Comparison of ENCODE assay signal across 8 cellular contexts in genomic region chr1:27099154-27099903, GRCh38. TPM values are rescaled to one million over a fixed set of nuclear protein-coding genes. Genes with fewer than 3 reads are reported as not detected.
DNase-seq lines count a peak whose midpoint lies in the region; TF ChIP-seq lines count a peak whose summit lies in the region.

No MANE protein-coding gene starts in this region.

- H3K27me3 Mint-ChIP-seq in nephron progenitor cell (ENCODE audit: low read depth, poor library complexity), result peaks cover 4% of the 10 kb centered on the region

- no peaks in the 10 kb centered on the region for H3K9me3 Mint-ChIP-seq in nephron progenitor cell

- no peak for TF ChIP-seq CTCF in nephron progenitor cell (IDR thresholded peaks at IDR 0.05)

- H3K36me3 Mint-ChIP-seq in nephron progenitor cell (ENCODE audit: low read depth), result no peaks in the 10 kb centered on the region

- peak overlapping the region; percentile 71 for H3K27ac Mint-ChIP-seq in nephron progenitor cell

- DNase-seq in NCI-H524 (lab: John Stamatoyannopoulos, UW), result peak; percentile 48 to 66
- no peak for DNase-seq in NCI-H524 treated with DMSO at 0.1 percent for 48 hours (lab: John Stamatoyannopoulos, UW)
- peak; percentile 80 for DNase-seq in HT1080 (ENCODE audit: low read depth)
- DNase-seq in SK-N-DZ (ENCODE audit: low spot score), result peak; percentile 78
- DNase-seq in epithelial cell of prostate (ENCODE audit: low read depth, low spot score), result no peak
- DNase-seq in nephron progenitor cell, result peak; percentile 52
- no peak for DNase-seq in NCI-H1930 (lab: John Stamatoyannopoulos, UW)
- DNase-seq in occipital lobe (lab: John Stamatoyannopoulos, UW), result no peak

- H3K4me3 Mint-ChIP-seq in nephron progenitor cell, result peak overlapping the region; percentile 51

- H3K27ac ChIP-seq in epithelial cell of prostate, result peak overlapping the region; percentile 80

- peaks cover 37% of the 10 kb centered on the region for H3K4me1 Mint-ChIP-seq in nephron progenitor cell

RNA-seq across cellular contexts. Expression of gene SLC9A1, which starts 55.6 kb away (rescaled TPM):
- 11.3 and 13.1 TPM in 2 replicates for total RNA-seq in HT1080 (2014; rRNA removed; shearing (Covaris generic))
- polyA plus RNA-seq in HT1080 (2015; cell fraction: cytosol; rRNA removed), result 15.7 and 16.6 TPM in 2 replicates
- 25.0 and 25.9 TPM in 2 replicates for polyA plus RNA-seq in HT1080 (2015; cell fraction: nucleus; rRNA removed)
- 3.7 and 5.6 TPM in 2 replicates for polyA plus RNA-seq in SK-N-DZ (2014; cell fraction: cytosol; rRNA removed)
- polyA plus RNA-seq in SK-N-DZ (2014; cell fraction: nucleus; rRNA removed), result 2.2 and 5.6 TPM in 2 replicates
- total RNA-seq in occipital lobe, result 1.9 TPM

Comparison
In these comparisons a context has a peak if more than half of its experiments do, and no peak if none do; other contexts are left out.
1. DNase-seq: peak in NCI-H524 (2 of 2), HT1080 (single experiment), SK-N-DZ (single experiment) and nephron progenitor cell (single experiment); none in NCI-H524 treated with DMSO at 0.1 percent for 48 hours (single experiment), epithelial cell of prostate (single experiment), NCI-H1930 (0 of 2) and occipital lobe (single experiment).